ENCODE assay signal across 3 cellular contexts in genomic region chr5:6142353-6142752, GRCh38.
"Had no signal": no experiment of that assay in that cellular context is flagged by ENCODE, and none has a peak within 500 bp of the region (broad histone marks: within the 10 kb centered on the region; RNA-seq: fewer than 3 reads in every experiment).

No MANE protein-coding gene starts in this region.

- DNase-seq: GDM1, GF-D8 had no signal

- H3K4me3 ChIP-seq: GM12878 had no signal

- ATAC-seq: GM12878 had no signal
